ENCODE assay signal across 13 cellular contexts in the genomic region with DNA sequence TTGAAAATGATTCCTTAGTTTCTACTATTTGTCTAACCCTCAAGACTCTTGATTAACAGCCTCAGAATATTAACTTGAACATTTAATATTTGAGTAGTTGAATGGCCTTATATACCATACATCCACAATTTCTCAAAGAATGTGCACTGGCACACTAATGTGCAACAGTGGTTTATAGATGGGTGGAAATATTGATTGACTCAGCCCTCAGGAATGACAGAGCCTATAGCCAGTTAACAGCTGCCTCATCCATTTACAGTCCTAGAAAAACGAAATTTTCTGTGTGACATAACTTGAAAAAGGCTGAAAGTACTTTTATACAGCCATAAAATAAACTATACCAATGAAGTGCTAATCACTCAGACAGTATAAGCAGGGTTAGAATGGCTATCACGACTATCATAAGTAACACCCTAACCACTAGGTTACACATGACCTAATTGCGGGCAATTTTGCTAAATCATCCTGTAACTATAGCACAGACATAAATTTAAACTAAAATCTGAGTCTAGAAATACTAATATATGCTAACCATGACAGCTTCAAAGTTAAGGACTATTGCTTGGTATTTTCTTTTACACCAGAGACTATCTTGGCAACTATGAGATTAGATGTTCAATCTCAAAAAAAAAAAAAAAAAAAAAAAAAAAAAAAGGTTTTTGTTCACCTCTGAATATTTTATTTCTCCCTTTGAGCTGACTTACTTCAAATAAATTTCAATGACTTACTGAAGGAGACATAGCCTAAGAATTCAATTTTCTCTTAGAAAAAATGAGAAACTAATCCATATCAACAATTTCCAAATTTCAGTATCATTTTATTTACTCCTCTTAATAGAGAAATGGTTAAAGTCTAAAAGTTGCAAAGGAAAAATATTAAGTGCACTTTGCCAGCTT. TPM values are rescaled to one million over a fixed set of nuclear protein-coding genes. Genes with fewer than 3 reads are reported as not detected.
DNase-seq lines count a peak whose midpoint lies in the region; ATAC-seq lines count a peak whose summit lies in the region.
"Had no signal": no experiment of that assay in that cellular context is flagged by ENCODE, and none has a peak within 500 bp of the region (broad histone marks: within the 10 kb centered on the region; RNA-seq: fewer than 3 reads in every experiment).

No MANE protein-coding gene starts in this region.

- DNase-seq in EH (ENCODE audit: low read depth) (peak; percentile 79), LHCN-M2 (ENCODE audit: low read depth) (peak; percentile 73), astrocyte of the hippocampus (ENCODE audit: low read depth, low spot score) (peak; percentile 39), NCI-H128 (lab: John Stamatoyannopoulos, UW; ENCODE audit: unreplicated experiment) (no peak), NCI-H2196 treated with DMSO at 0.1 percent for 48 hours (lab: John Stamatoyannopoulos, UW; ENCODE audit: unreplicated experiment) (no peak)
- DNase-seq: activated CD8-positive, alpha-beta memory T cell treated with anti-CD3 and anti-CD28 coated beads for 24 hours; CD4-positive, CD25-positive, alpha-beta regulatory T cell; endodermal cell; NCI-H526 treated with DMSO at 0.1 percent for 48 hours; uterus had no signal

- ATAC-seq in HG03095 (IDR thresholded peaks at IDR 0.05; ENCODE audit: unreplicated experiment) (no peak), GM21367 (IDR thresholded peaks at IDR 0.05; ENCODE audit: unreplicated experiment) (no peak)

- H3K27me3 ChIP-seq in layer of hippocampus (ENCODE audit: control insufficient read depth, insufficient read depth, low read length) = no peaks in the 10 kb centered on the region
- H3K27me3 ChIP-seq: uterus had no signal

- peak overlapping the region; percentile 60 for H3K27ac ChIP-seq in layer of hippocampus (ENCODE audit: low read depth, low read length)
- H3K27ac ChIP-seq: uterus had no signal

RNA-seq across cellular contexts. Expression of a gene that starts 9.3 kb away (rescaled TPM):
- 25.5 and 30.3 TPM in 2 replicates for total RNA-seq in LHCN-M2 (2014; rRNA removed)
- polyA plus RNA-seq in LHCN-M2 (2012) = 6.6 TPM

Comparison
In these comparisons a context has a peak if more than half of its experiments do, and no peak if none do; other contexts are left out.
1. DNase-seq: peak in EH (single experiment), LHCN-M2 (single experiment) and astrocyte of the hippocampus (single experiment); none in NCI-H128 (single experiment) and NCI-H2196 treated with DMSO at 0.1 percent for 48 hours (single experiment).